In genomic region chr1:209710837-209711236, GRCh38 we compare ENCODE assay signal across 18 cellular contexts. TPM values are rescaled to one million over a fixed set of nuclear protein-coding genes. Genes with fewer than 3 reads are reported as not detected.
DNase-seq lines count a peak whose midpoint lies in the region; ATAC-seq, FAIRE-seq and TF ChIP-seq lines count a peak whose summit lies in the region.
"Had no signal": no experiment of that assay in that cellular context is flagged by ENCODE, and none has a peak within 500 bp of the region (broad histone marks: within the 10 kb centered on the region; RNA-seq: fewer than 3 reads in every experiment).

No MANE protein-coding gene starts in this region.

- H3K4me1 ChIP-seq in keratinocyte (ENCODE audit: control insufficient read depth, extremely low read depth, insufficient read depth, low read length), result peaks cover 28% of the 10 kb centered on the region

- H3K27me3 Mint-ChIP-seq in activated CD8-positive, alpha-beta memory T cell treated with anti-CD3 and anti-CD28 coated beads, Interleukin-2, amount 10 ng/mL, durations not matched to agents 7 days and 5 days, result no peaks in the 10 kb centered on the region
- H3K27me3 Mint-ChIP-seq in activated CD4-positive, alpha-beta memory T cell treated with anti-CD3 and anti-CD28 coated beads for 36 hours, result no peaks in the 10 kb centered on the region
- peaks cover 1 to 2% (median 2%) of the 10 kb centered on the region in 3 donors for H3K27me3 Mint-ChIP-seq in immature natural killer cell (ENCODE audit: low read depth in 3 of 3)

- peaks cover 2% of the 10 kb centered on the region for H3K36me3 Mint-ChIP-seq in activated CD8-positive, alpha-beta memory T cell treated with anti-CD3 and anti-CD28 coated beads, Interleukin-2, amount 10 ng/mL, durations not matched to agents 7 days and 5 days
- H3K36me3 Mint-ChIP-seq in activated CD4-positive, alpha-beta memory T cell treated with anti-CD3 and anti-CD28 coated beads for 36 hours, result peaks cover 46% of the 10 kb centered on the region
- H3K36me3 Mint-ChIP-seq in immature natural killer cell, result no peaks in the 10 kb centered on the region

- H3K27ac Mint-ChIP-seq in activated CD8-positive, alpha-beta memory T cell treated with anti-CD3 and anti-CD28 coated beads, Interleukin-2, amount 10 ng/mL, durations not matched to agents 7 days and 5 days, result peak overlapping the region; percentile 2
- peak overlapping the region; percentile 91 for H3K27ac Mint-ChIP-seq in activated CD4-positive, alpha-beta memory T cell treated with anti-CD3 and anti-CD28 coated beads for 36 hours
- H3K27ac Mint-ChIP-seq in immature natural killer cell, result no peak overlapping the region

- no peak overlapping the region for H3K27ac ChIP-seq in keratinocyte (ENCODE audit: control insufficient read depth, insufficient read depth, low read length)

- no peak overlapping the region for H3K4me3 ChIP-seq in keratinocyte (ENCODE audit: control insufficient read depth in 2 of 3, extremely low read depth in 1 of 3, insufficient read depth in 2 of 3, low read depth in 1 of 3, low read length in 3 of 3)

- H3K79me2 ChIP-seq in keratinocyte (ENCODE audit: control insufficient read depth, insufficient read depth, low read length), result no peaks in the 10 kb centered on the region

- H3K9me3 Mint-ChIP-seq in activated CD8-positive, alpha-beta memory T cell treated with anti-CD3 and anti-CD28 coated beads, Interleukin-2, amount 10 ng/mL, durations not matched to agents 7 days and 5 days (ENCODE audit: low read depth), result no peaks in the 10 kb centered on the region
- H3K9me3 Mint-ChIP-seq in activated CD4-positive, alpha-beta memory T cell treated with anti-CD3 and anti-CD28 coated beads for 36 hours, result no peaks in the 10 kb centered on the region
- no peaks in the 10 kb centered on the region for H3K9me3 Mint-ChIP-seq in immature natural killer cell
- H3K9me3 Mint-ChIP-seq: CD14-positive monocyte had no signal

- FAIRE-seq in keratinocyte (lab: Jason Lieb, UNC), result peak; percentile 72
- FAIRE-seq: HepG2 had no signal

- no peaks in the 10 kb centered on the region for H3K27me3 ChIP-seq in keratinocyte (ENCODE audit: control insufficient read depth, extremely low read depth, insufficient read depth, low read length)

- CTCF ChIA-PET in activated CD8-positive, alpha-beta memory T cell treated with anti-CD3 and anti-CD28 coated beads, Interleukin-2, amount 10 ng/mL, durations not matched to agents 7 days and 5 days (lab: Charles Lee), result interaction anchor here (0.7 to 1.5 kb wide), 2 partner anchors 36 to 68 kb away, joined by 3 read pairs; no protein-coding TSS in a partner anchor
- CTCF ChIA-PET in activated CD4-positive, alpha-beta memory T cell treated with anti-CD3 and anti-CD28 coated beads for 36 hours (lab: Charles Lee), result interaction anchor here (0.6 to 2.0 kb wide), 2 partner anchors 17 to 37 kb away, joined by 3 to 6 read pairs; no protein-coding TSS in a partner anchor

- TF ChIP-seq CTCF in keratinocyte (optimal IDR thresholded peaks at IDR 0.05 in 1 of 3, IDR thresholded peaks at IDR 0.05 in 1 of 3, conservative IDR thresholded peaks at IDR 0.05 in 1 of 3; ENCODE audit: extremely low read depth in 1 of 3, insufficient read depth in 2 of 3, low read length in 3 of 3), result no peak

- POLR2A ChIA-PET in activated CD4-positive, alpha-beta memory T cell treated with anti-CD3 and anti-CD28 coated beads for 36 hours (lab: Charles Lee), result interaction anchor here (1.9 to 4.1 kb wide), 3 partner anchors 13 to 42 kb away, joined by 5 to 24 read pairs (median 10); no protein-coding TSS in a partner anchor

- dilution Hi-C loops in keratinocyte (cut with MboI; ENCODE audit: extremely low pct_ligation_motif_present, low sequenced_read_pairs), result no loop called here

- H3K9me1 ChIP-seq in keratinocyte (ENCODE audit: control insufficient read depth, extremely low read depth, insufficient read depth, low read length), result no peaks in the 10 kb centered on the region

- H3K9ac ChIP-seq in keratinocyte (ENCODE audit: control insufficient read depth, extremely low read depth, insufficient read depth, low read length), result no peak overlapping the region

- no peak for DNase-seq in activated CD8-positive, alpha-beta memory T cell treated with anti-CD3 and anti-CD28 coated beads, Interleukin-2, amount 10 ng/mL, durations not matched to agents 7 days and 5 days
- DNase-seq in activated CD8-positive, alpha-beta memory T cell treated with anti-CD3 and anti-CD28 coated beads, Interleukin-2, amount 50 U/mL, for 4 hours, result no peak
- peak; percentile 46 for DNase-seq in M059J (ENCODE audit: low read depth)
- no peak for DNase-seq in activated CD4-positive, alpha-beta memory T cell treated with anti-CD3 and anti-CD28 coated beads for 36 hours
- no peak for DNase-seq in keratinocyte (ENCODE audit: low read depth, low spot score)
- DNase-seq in immature natural killer cell, result no peak
- no peak for DNase-seq in amygdala (lab: John Stamatoyannopoulos, UW)
- DNase-seq: COR-L47, DMS153, H7, NCI-H1417, NCI-H2029, NCI-H2171 treated with DMSO at 0.1 percent for 48 hours had no signal

- ATAC-seq in activated CD8-positive, alpha-beta memory T cell treated with anti-CD3 and anti-CD28 coated beads, Interleukin-2, amount 10 ng/mL, durations not matched to agents 7 days and 5 days, result no peak
- ATAC-seq: HepG2 had no signal

- no peaks in the 10 kb centered on the region for H3K36me3 ChIP-seq in keratinocyte (ENCODE audit: control insufficient read depth in 2 of 2, extremely low read depth in 1 of 2, insufficient read depth in 2 of 2, low read length in 2 of 2)

- no peak overlapping the region for H2AFZ ChIP-seq in keratinocyte (ENCODE audit: control insufficient read depth, low read length)

- intact Hi-C loops in activated CD4-positive, alpha-beta memory T cell treated with anti-CD3 and anti-CD28 coated beads for 36 hours (cut with micrococcal nuclease), result loop anchor here (1.0 to 2.0 kb wide), 6 partner anchors 14 to 57 kb away; no protein-coding TSS in a partner anchor

- H3K4me3 Mint-ChIP-seq in activated CD8-positive, alpha-beta memory T cell treated with anti-CD3 and anti-CD28 coated beads, Interleukin-2, amount 10 ng/mL, durations not matched to agents 7 days and 5 days, result no peak overlapping the region
- H3K4me3 Mint-ChIP-seq in activated CD4-positive, alpha-beta memory T cell treated with anti-CD3 and anti-CD28 coated beads for 36 hours, result peak overlapping the region; percentile 60
- H3K4me3 Mint-ChIP-seq in immature natural killer cell, result no peak overlapping the region
- H3K4me3 Mint-ChIP-seq: CD14-positive monocyte had no signal

- no peaks in the 10 kb centered on the region for H4K20me1 ChIP-seq in keratinocyte (ENCODE audit: control insufficient read depth, extremely low read depth, insufficient read depth, low read length)

- H3K4me2 ChIP-seq in keratinocyte (ENCODE audit: control insufficient read depth, extremely low read depth, insufficient read depth, low read depth, low read length), result peak overlapping the region; percentile 6

- H3K9me3 ChIP-seq in keratinocyte (ENCODE audit: control insufficient read depth, low read depth, low read length), result no peaks in the 10 kb centered on the region

- peaks cover 24% of the 10 kb centered on the region for H3K4me1 Mint-ChIP-seq in activated CD8-positive, alpha-beta memory T cell treated with anti-CD3 and anti-CD28 coated beads, Interleukin-2, amount 10 ng/mL, durations not matched to agents 7 days and 5 days
- H3K4me1 Mint-ChIP-seq in activated CD4-positive, alpha-beta memory T cell treated with anti-CD3 and anti-CD28 coated beads for 36 hours (ENCODE audit: low read depth), result peaks cover 78% of the 10 kb centered on the region
- peaks cover 0 to 2% of the 10 kb centered on the region in 2 donors for H3K4me1 Mint-ChIP-seq in immature natural killer cell

RNA-seq across cellular contexts. Expression of gene HSD11B1, which starts 6.2 kb away (rescaled TPM):
- under 1 TPM in 1 of 2 experiments, not detected in 1; 0.91 TPM for total RNA-seq in activated CD8-positive, alpha-beta memory T cell treated with anti-CD3 and anti-CD28 coated beads, Interleukin-2, amount 10 ng/mL, durations not matched to agents 7 days and 5 days
- total RNA-seq in M059J (2014; rRNA removed; shearing (Covaris generic)), result 1.9 and 4.3 TPM in 2 replicates
- total RNA-seq in activated CD4-positive, alpha-beta memory T cell treated with anti-CD3 and anti-CD28 coated beads for 36 hours, result 10 to 100 TPM; 22.4 to 23.9 TPM
- polyA plus RNA-seq in keratinocyte (2.7 to 7.4 TPM (median 3.4 TPM) in 3 replicates), immature natural killer cell (not detected)
- 1.0 TPM for polyA plus RNA-seq in keratinocyte (2011; ENCODE audit: low read depth)
- polyA plus RNA-seq in keratinocyte (2011; cell fraction: cytosol; rRNA removed), result 1.3 and 1.9 TPM in 2 replicates
- polyA plus RNA-seq in keratinocyte (2011; cell fraction: nucleus; rRNA removed), result 3.9 and 4.0 TPM in 2 replicates
- 1.4 and 5.4 TPM in 2 replicates for polyA plus RNA-seq in keratinocyte (2012; ENCODE audit: low replicate concordance)
- polyA minus RNA-seq in keratinocyte, result 0.22 to 1.7 TPM in 2 of 3 replicates, not detected in the other
- polyA minus RNA-seq in keratinocyte (2011; cell fraction: cytosol; rRNA and poly(A)+ RNA removed), result not detected
- 0.84 and 3.9 TPM in 2 replicates for polyA minus RNA-seq in keratinocyte (2011; cell fraction: nucleus; rRNA and poly(A)+ RNA removed)
- total RNA-seq: A673, H7, HepG2, NCI-H460, OCI-LY7 had no signal
- polyA plus RNA-seq: CD14-positive monocyte, HepG2 had no signal

RNA-seq across cellular contexts. Expression of gene G0S2, which starts 35.6 kb away (rescaled TPM):
- total RNA-seq in activated CD8-positive, alpha-beta memory T cell treated with anti-CD3 and anti-CD28 coated beads, Interleukin-2, amount 10 ng/mL, durations not matched to agents 7 days and 5 days, result 1 to 10 TPM in 1 of 2 experiments, under 1 TPM in 1; 0.70 to 1.5 TPM
- total RNA-seq in M059J (2014; rRNA removed; shearing (Covaris generic)), result 267 and 322 TPM in 2 replicates
- total RNA-seq in activated CD4-positive, alpha-beta memory T cell treated with anti-CD3 and anti-CD28 coated beads for 36 hours, result 10 to 100 TPM; 92.7 to 93.1 TPM
- 31.1 to 60.5 TPM (median 46.2 TPM) in 3 replicates for polyA plus RNA-seq in keratinocyte
- 2.0 TPM for polyA plus RNA-seq in keratinocyte (2011; ENCODE audit: low read depth)
- 45.2 and 67.2 TPM in 2 replicates for polyA plus RNA-seq in keratinocyte (2011; cell fraction: cytosol; rRNA removed)
- 31.3 and 33.3 TPM in 2 replicates for polyA plus RNA-seq in keratinocyte (2011; cell fraction: nucleus; rRNA removed)
- polyA plus RNA-seq in keratinocyte (2012; ENCODE audit: low replicate concordance), result 3.9 and 107 TPM in 2 replicates
- 10.4 to 24.7 TPM (median 10.7 TPM) in 3 replicates for polyA minus RNA-seq in keratinocyte
- polyA minus RNA-seq in keratinocyte (2011; cell fraction: cytosol; rRNA and poly(A)+ RNA removed), result 65.2 TPM
- polyA minus RNA-seq in keratinocyte (2011; cell fraction: nucleus; rRNA and poly(A)+ RNA removed), result 10.7 and 14.3 TPM in 2 replicates
- 1 to 10 TPM in 1 of 3 donors, under 1 TPM in 1, not detected in 1; 0.59 to 3.1 TPM for polyA plus RNA-seq in immature natural killer cell
- total RNA-seq: HepG2, OCI-LY7 had no signal
- polyA plus RNA-seq: HepG2 had no signal

RNA-seq across cellular contexts. Expression of gene TRAF3IP3, which starts 45.0 kb away (rescaled TPM):
- total RNA-seq in activated CD8-positive, alpha-beta memory T cell treated with anti-CD3 and anti-CD28 coated beads, Interleukin-2, amount 10 ng/mL, durations not matched to agents 7 days and 5 days, result 100 to 1,000 TPM; 351 to 406 TPM
- not detected in 2 replicates for total RNA-seq in M059J (2014; rRNA removed; shearing (Covaris generic))
- total RNA-seq in activated CD4-positive, alpha-beta memory T cell treated with anti-CD3 and anti-CD28 coated beads for 36 hours, result 100 to 1,000 TPM; 212 to 217 TPM
- polyA plus RNA-seq in keratinocyte (0.08 to 0.16 TPM in 2 of 3 replicates, not detected in the other), immature natural killer cell (100 to 1,000 TPM; 232 to 341 (median 287) TPM)
- polyA plus RNA-seq in keratinocyte (2011; ENCODE audit: low read depth), result not detected
- polyA plus RNA-seq in keratinocyte (2011; cell fraction: cytosol; rRNA removed), result not detected in 2 replicates
- 0.05 and 0.10 TPM in 2 replicates for polyA plus RNA-seq in keratinocyte (2011; cell fraction: nucleus; rRNA removed)
- 3.2 and 4.7 TPM in 2 replicates for polyA plus RNA-seq in keratinocyte (2012; ENCODE audit: low replicate concordance)
- polyA minus RNA-seq in keratinocyte, result 0.19 TPM in 1 of 3 replicates, not detected in the others
- not detected for polyA minus RNA-seq in keratinocyte (2011; cell fraction: cytosol; rRNA and poly(A)+ RNA removed)
- 2.0 and 2.9 TPM in 2 replicates for polyA minus RNA-seq in keratinocyte (2011; cell fraction: nucleus; rRNA and poly(A)+ RNA removed)
- total RNA-seq: H7, HepG2, NCI-H460 had no signal
- polyA plus RNA-seq: HepG2 had no signal

RNA-seq across cellular contexts. Expression of gene LAMB3, which starts 58.6 kb away (rescaled TPM):
- total RNA-seq in activated CD8-positive, alpha-beta memory T cell treated with anti-CD3 and anti-CD28 coated beads, Interleukin-2, amount 10 ng/mL, durations not matched to agents 7 days and 5 days, result 1 to 10 TPM; 1.3 to 2.5 TPM
- total RNA-seq in M059J (2014; rRNA removed; shearing (Covaris generic)), result 31.5 and 62.2 TPM in 2 replicates
- total RNA-seq in activated CD4-positive, alpha-beta memory T cell treated with anti-CD3 and anti-CD28 coated beads for 36 hours, result 10 to 100 TPM; 14.6 to 14.7 TPM
- polyA plus RNA-seq in keratinocyte (659 to 1,206 TPM (median 953 TPM) in 3 replicates), immature natural killer cell (1 to 10 TPM in 1 of 3 donors, under 1 TPM in 1, not detected in 1; 0.58 to 1.6 TPM)
- polyA plus RNA-seq in keratinocyte (2011; ENCODE audit: low read depth), result 649 TPM
- polyA plus RNA-seq in keratinocyte (2011; cell fraction: cytosol; rRNA removed), result 240 and 422 TPM in 2 replicates
- polyA plus RNA-seq in keratinocyte (2011; cell fraction: nucleus; rRNA removed), result 2,965 and 3,376 TPM in 2 replicates
- polyA plus RNA-seq in keratinocyte (2012; ENCODE audit: low replicate concordance), result 638 and 1,913 TPM in 2 replicates
- polyA minus RNA-seq in keratinocyte, result 1,171 to 2,790 TPM (median 1,215 TPM) in 3 replicates
- 1,139 TPM for polyA minus RNA-seq in keratinocyte (2011; cell fraction: cytosol; rRNA and poly(A)+ RNA removed)
- polyA minus RNA-seq in keratinocyte (2011; cell fraction: nucleus; rRNA and poly(A)+ RNA removed), result 3,983 and 4,160 TPM in 2 replicates

Comparison
In these comparisons a context has a peak if more than half of its experiments do, and no peak if none do; other contexts are left out.
1. H3K27ac Mint-ChIP-seq: peak in activated CD8-positive, alpha-beta memory T cell treated with anti-CD3 and anti-CD28 coated beads, Interleukin-2, amount 10 ng/mL, durations not matched to agents 7 days and 5 days (single experiment) and activated CD4-positive, alpha-beta memory T cell treated with anti-CD3 and anti-CD28 coated beads for 36 hours (single experiment); none in immature natural killer cell (0 of 6).
2. RNA of gene G0S2, which starts 35.6 kb away (total RNA-seq): 267 to 322 TPM in M059J and 92.7 to 93.1 TPM in activated CD4-positive, alpha-beta memory T cell treated with anti-CD3 and anti-CD28 coated beads for 36 hours; 0.70 to 1.5 TPM in activated CD8-positive, alpha-beta memory T cell treated with anti-CD3 and anti-CD28 coated beads, Interleukin-2, amount 10 ng/mL, durations not matched to agents 7 days and 5 days; every median in the first group is over 10 times any median in the second.
3. RNA of gene TRAF3IP3, which starts 45.0 kb away (total RNA-seq): 351 to 406 TPM in activated CD8-positive, alpha-beta memory T cell treated with anti-CD3 and anti-CD28 coated beads, Interleukin-2, amount 10 ng/mL, durations not matched to agents 7 days and 5 days and 212 to 217 TPM in activated CD4-positive, alpha-beta memory T cell treated with anti-CD3 and anti-CD28 coated beads for 36 hours; not detected in M059J; every median in the first group is over 100 times any median in the second.